In genomic region chr1:221635305-221635704, GRCh38 we compare ENCODE assay signal across 18 cellular contexts.
A peak's percentile ranks its signal among the peaks of the same experiment; 100 is the strongest.
DNase-seq lines count a peak whose midpoint lies in the region; ATAC-seq, FAIRE-seq and TF ChIP-seq lines count a peak whose summit lies in the region.
"Had no signal": no experiment of that assay in that cellular context is flagged by ENCODE, and none has a peak within 500 bp of the region (broad histone marks: within the 10 kb centered on the region; RNA-seq: fewer than 3 reads in every experiment).

No MANE protein-coding gene starts in this region.

- no peaks in the 10 kb centered on the region for H3K9me3 Mint-ChIP-seq in Calu3 (ENCODE audit: low read depth, unreplicated experiment)
- H3K9me3 Mint-ChIP-seq: CD4-positive, alpha-beta T cell; H9 had no signal

- DNase-seq in GM19239 (ENCODE audit: insufficient read length, low spot score) (no peak), OCI-M1 (lab: John Stamatoyannopoulos, UW) (peak; percentile 50), bronchial epithelial cell (ENCODE audit: low read depth) (peak; percentile 56), keratinocyte (ENCODE audit: low read depth, low spot score) (no peak), NCI-H446 (lab: John Stamatoyannopoulos, UW) (no peak), Calu3 (no peak)
- DNase-seq: ACHN; Caco-2; CD4-positive, alpha-beta T cell; DMS153; DMS79 treated with DMSO at 0.1 percent for 48 hours; GF-D8; H9 had no signal

- H3K4me2 ChIP-seq in keratinocyte (ENCODE audit: control insufficient read depth, extremely low read depth, insufficient read depth, low read depth, low read length): no peak overlapping the region

- H3K9ac ChIP-seq in keratinocyte (ENCODE audit: control insufficient read depth, extremely low read depth, insufficient read depth, low read length): no peak overlapping the region

- H3K4me1 ChIP-seq in keratinocyte (ENCODE audit: control insufficient read depth, extremely low read depth, insufficient read depth, low read length): peaks cover 5% of the 10 kb centered on the region
- H3K4me1 ChIP-seq: Caco-2 had no signal

- no peak overlapping the region for H3K4me3 ChIP-seq in bronchial epithelial cell (ENCODE audit: low read depth, low read length)
- no peak overlapping the region for H3K4me3 ChIP-seq in keratinocyte (ENCODE audit: control insufficient read depth in 2 of 3, extremely low read depth in 1 of 3, insufficient read depth in 2 of 3, low read depth in 1 of 3, low read length in 3 of 3)

- CTCF ChIA-PET in Calu3 (lab: Charles Lee): no interaction called here

- intact Hi-C loops in Calu3 (cut with micrococcal nuclease; ENCODE audit: unreplicated experiment): no loop called here

- H3K9me3 ChIP-seq in keratinocyte (ENCODE audit: control insufficient read depth, low read depth, low read length): no peaks in the 10 kb centered on the region
- H3K9me3 ChIP-seq: Caco-2 had no signal

- H3K27me3 Mint-ChIP-seq in Calu3 (ENCODE audit: unreplicated experiment): no peaks in the 10 kb centered on the region
- H3K27me3 Mint-ChIP-seq: CD4-positive, alpha-beta T cell had no signal

- peak overlapping the region; percentile 37 for H2AFZ ChIP-seq in keratinocyte (ENCODE audit: control insufficient read depth, low read length)

- no peak overlapping the region for H3K27ac Mint-ChIP-seq in Calu3 (ENCODE audit: unreplicated experiment)
- H3K27ac Mint-ChIP-seq: CD4-positive, alpha-beta T cell had no signal

- no peak for TF ChIP-seq CTCF in bronchial epithelial cell (IDR thresholded peaks at IDR 0.05; ENCODE audit: insufficient read depth, low read length, severe bottlenecking)
- no peak for TF ChIP-seq CTCF in keratinocyte (optimal IDR thresholded peaks at IDR 0.05 in 1 of 3, IDR thresholded peaks at IDR 0.05 in 1 of 3, conservative IDR thresholded peaks at IDR 0.05 in 1 of 3; ENCODE audit: extremely low read depth in 1 of 3, insufficient read depth in 2 of 3, low read length in 3 of 3)
- TF ChIP-seq CTCF in Calu3 (IDR thresholded peaks at IDR 0.05; ENCODE audit: unreplicated experiment): no peak

- H3K4me1 Mint-ChIP-seq in Calu3 (ENCODE audit: low read depth, unreplicated experiment): no peaks in the 10 kb centered on the region
- H3K4me1 Mint-ChIP-seq: H9 had no signal

- no peaks in the 10 kb centered on the region for H3K9me1 ChIP-seq in keratinocyte (ENCODE audit: control insufficient read depth, extremely low read depth, insufficient read depth, low read length)

- no peaks in the 10 kb centered on the region for H4K20me1 ChIP-seq in keratinocyte (ENCODE audit: control insufficient read depth, extremely low read depth, insufficient read depth, low read length)

- no peak overlapping the region for H3K4me3 Mint-ChIP-seq in Calu3 (ENCODE audit: low read depth, unreplicated experiment)
- H3K4me3 Mint-ChIP-seq: CD4-positive, alpha-beta T cell; H9 had no signal

- no peaks in the 10 kb centered on the region for H3K36me3 Mint-ChIP-seq in Calu3 (ENCODE audit: insufficient read depth, unreplicated experiment)

- no peaks in the 10 kb centered on the region for H3K36me3 ChIP-seq in bronchial epithelial cell (ENCODE audit: control insufficient read depth, insufficient read depth, low read length)
- no peaks in the 10 kb centered on the region for H3K36me3 ChIP-seq in keratinocyte (ENCODE audit: control insufficient read depth in 2 of 2, extremely low read depth in 1 of 2, insufficient read depth in 2 of 2, low read length in 2 of 2)

- no peaks in the 10 kb centered on the region for H3K79me2 ChIP-seq in keratinocyte (ENCODE audit: control insufficient read depth, insufficient read depth, low read length)

- H3K27ac ChIP-seq in keratinocyte (ENCODE audit: control insufficient read depth, insufficient read depth, low read length): no peak overlapping the region
- H3K27ac ChIP-seq: C4-2B had no signal

- dilution Hi-C loops in keratinocyte (cut with MboI; ENCODE audit: extremely low pct_ligation_motif_present, low sequenced_read_pairs): no loop called here

- H3K27me3 ChIP-seq in bronchial epithelial cell (ENCODE audit: control insufficient read depth, insufficient read depth, low read length): no peaks in the 10 kb centered on the region
- no peaks in the 10 kb centered on the region for H3K27me3 ChIP-seq in keratinocyte (ENCODE audit: control insufficient read depth, extremely low read depth, insufficient read depth, low read length)

- BruUV-seq in Calu3 (replicated peaks; lab: Mats Ljungman, UMichigan): no TSS peak

- FAIRE-seq in GM19239 (lab: Jason Lieb, UNC) (peak; percentile 8), bronchial epithelial cell (lab: Jason Lieb, UNC) (no peak), keratinocyte (lab: Jason Lieb, UNC) (peak; percentile 57)
- FAIRE-seq: A204.1, H1, HTR-8/SVneo had no signal

- ATAC-seq in GM21529 (IDR thresholded peaks at IDR 0.05; ENCODE audit: unreplicated experiment): no peak

Comparison
In these comparisons a context has a peak if more than half of its experiments do, and no peak if none do; other contexts are left out.
1. DNase-seq: peak in OCI-M1 (single experiment) and bronchial epithelial cell (single experiment); none in GM19239 (single experiment), keratinocyte (single experiment), NCI-H446 (0 of 2) and Calu3 (single experiment).